In the genomic region with DNA sequence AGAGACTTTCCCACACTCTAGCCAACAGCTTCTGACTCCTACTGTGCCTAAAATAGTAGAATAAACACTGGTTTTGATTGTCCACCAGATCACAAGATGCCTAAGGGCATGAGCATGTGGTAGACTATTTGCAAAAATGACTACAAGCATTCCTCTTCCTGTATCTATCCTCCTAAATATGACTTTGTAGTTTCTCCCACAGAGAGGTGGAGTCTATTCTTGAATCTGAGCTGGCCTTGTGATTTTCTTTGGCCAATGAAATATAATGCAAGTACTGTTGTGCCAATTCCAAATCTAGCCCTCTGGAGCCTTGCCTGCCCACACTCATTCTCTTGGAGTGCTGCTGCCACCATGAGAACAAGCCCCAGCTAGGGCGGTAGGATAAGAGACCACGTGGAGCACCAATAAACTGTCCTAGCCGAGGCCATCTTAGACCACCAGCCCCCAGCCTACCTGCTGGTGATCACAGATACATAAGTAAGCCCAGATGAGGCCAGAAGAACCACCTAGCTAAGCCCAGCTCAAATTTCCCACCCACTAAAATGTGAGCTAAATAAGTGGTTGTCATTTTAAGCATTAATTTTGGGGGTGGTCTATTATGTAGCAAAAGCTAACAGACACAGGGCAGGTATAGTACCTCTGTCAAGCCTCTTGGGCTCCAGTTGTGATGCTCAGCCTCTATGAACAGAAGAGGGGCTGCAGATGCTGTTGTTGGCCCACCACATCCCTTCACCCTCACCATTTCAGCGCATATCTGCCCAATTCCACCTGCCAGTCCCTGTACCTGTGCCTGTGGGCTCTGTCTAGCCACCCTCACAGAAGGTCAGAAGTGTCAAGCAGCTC, we compare ENCODE assay signal across 12 cellular contexts. TPM values are rescaled to one million over a fixed set of nuclear protein-coding genes. Genes with fewer than 3 reads are reported as not detected.
DNase-seq lines count a peak whose midpoint lies in the region; ATAC-seq, FAIRE-seq and TF ChIP-seq lines count a peak whose summit lies in the region.
"Had no signal": no experiment of that assay in that cellular context is flagged by ENCODE, and none has a peak within 500 bp of the region (broad histone marks: within the 10 kb centered on the region; RNA-seq: fewer than 3 reads in every experiment).

No MANE protein-coding gene starts in this region.

- no peaks in the 10 kb centered on the region for H3K9me2 ChIP-seq in MM.1S (replicated peaks; ENCODE audit: insufficient read depth, low read length)

- H3K4me2 ChIP-seq in MM.1S (ENCODE audit: low read depth, low read length), result no peak overlapping the region

- H3K9ac ChIP-seq in MM.1S (ENCODE audit: low read length), result no peak overlapping the region

- no peak for ATAC-seq in stimulated activated effector memory CD8-positive, alpha-beta T cell treated with anti-CD3 and anti-CD28 coated beads, Interleukin-12 subunit alpha, Interleukin-12 subunit beta, amount 100 ng/mL, for 72 hours

- peaks cover 59% of the 10 kb centered on the region for H3K4me1 Mint-ChIP-seq in stimulated activated effector memory CD8-positive, alpha-beta T cell treated with anti-CD3 and anti-CD28 coated beads, Interleukin-12 subunit alpha, Interleukin-12 subunit beta, amount 100 ng/mL, for 72 hours

- H3K79me2 ChIP-seq in MM.1S (ENCODE audit: low read length), result no peaks in the 10 kb centered on the region

- H3K4me1 ChIP-seq in SJSA1 (replicated peaks) (peaks cover 30% of the 10 kb centered on the region), MM.1S (ENCODE audit: low read length) (no peaks in the 10 kb centered on the region)

- no peaks in the 10 kb centered on the region for H3K36me3 ChIP-seq in SJSA1
- H3K36me3 ChIP-seq in MM.1S (replicated peaks; ENCODE audit: insufficient read depth, low read length), result no peaks in the 10 kb centered on the region
- H3K36me3 ChIP-seq: spleen had no signal

- no peak overlapping the region for H2AFZ ChIP-seq in MM.1S (ENCODE audit: low read length)

- TF ChIP-seq CTCF in MM.1S (IDR thresholded peaks at IDR 0.05; ENCODE audit: low read length), result no peak

- DNase-seq in GM03348 (ENCODE audit: low spot score), result peak; percentile 56
- DNase-seq in SJSA1 (ENCODE audit: low read depth in 1 of 2, low spot score in 2 of 2), result peak in 1 of 2 experiments; percentile 53
- peak; percentile 80 for DNase-seq in fibroblast of gingiva (ENCODE audit: low read depth)
- DNase-seq in stimulated activated effector memory CD8-positive, alpha-beta T cell treated with anti-CD3 and anti-CD28 coated beads, Interleukin-12 subunit alpha, Interleukin-12 subunit beta, amount 100 ng/mL, for 72 hours (ENCODE audit: low spot score in 2 of 2), result no peak
- no peak for DNase-seq in MM.1S
- no peak for DNase-seq in SHP77 (lab: John Stamatoyannopoulos, UW)
- DNase-seq in C1 segment of cervical spinal cord (lab: John Stamatoyannopoulos, UW), result no peak
- no peak for DNase-seq in frontal cortex (ENCODE audit: low spot score in 2 of 2)
- DNase-seq: dermis blood vessel endothelial cell; stimulated activated naive CD4-positive, alpha-beta T cell treated with Interleukin-2 at 50 U/mL for 16 hours had no signal

- H3K9me3 Mint-ChIP-seq in stimulated activated effector memory CD8-positive, alpha-beta T cell treated with anti-CD3 and anti-CD28 coated beads, Interleukin-12 subunit alpha, Interleukin-12 subunit beta, amount 100 ng/mL, for 72 hours, result peaks cover 7% of the 10 kb centered on the region

- H3K27me3 ChIP-seq in SJSA1 (replicated peaks) (no peaks in the 10 kb centered on the region), MM.1S (replicated peaks; ENCODE audit: insufficient read depth, low read length) (no peaks in the 10 kb centered on the region)
- H3K27me3 ChIP-seq: spleen had no signal

- no peak overlapping the region for H3K4me3 ChIP-seq in SJSA1
- H3K4me3 ChIP-seq in MM.1S (ENCODE audit: low read length), result no peak overlapping the region
- H3K4me3 ChIP-seq: spleen had no signal

- peak overlapping the region; percentile 58 for H3K27ac ChIP-seq in SJSA1
- no peak overlapping the region for H3K27ac ChIP-seq in MM.1S (ENCODE audit: low read length)

- H3K36me3 Mint-ChIP-seq in stimulated activated effector memory CD8-positive, alpha-beta T cell treated with anti-CD3 and anti-CD28 coated beads, Interleukin-12 subunit alpha, Interleukin-12 subunit beta, amount 100 ng/mL, for 72 hours, result no peaks in the 10 kb centered on the region

- H3K9me3 ChIP-seq in SJSA1 (replicated peaks) (0 out of 2 replicates have a peak, but pooled peaks cover 5% of the 10 kb centered on the region), MM.1S (replicated peaks; ENCODE audit: insufficient read depth, low read length) (no peaks in the 10 kb centered on the region)

- no peaks in the 10 kb centered on the region for H4K20me1 ChIP-seq in MM.1S (ENCODE audit: insufficient read depth, low read length)

- H3K27ac Mint-ChIP-seq in stimulated activated effector memory CD8-positive, alpha-beta T cell treated with anti-CD3 and anti-CD28 coated beads, Interleukin-12 subunit alpha, Interleukin-12 subunit beta, amount 100 ng/mL, for 72 hours, result peak overlapping the region; percentile 60

- no peak for FAIRE-seq in frontal cortex (lab: Jason Lieb, UNC)
- FAIRE-seq: TTC549 had no signal

- no peak overlapping the region for H3K4me3 Mint-ChIP-seq in stimulated activated effector memory CD8-positive, alpha-beta T cell treated with anti-CD3 and anti-CD28 coated beads, Interleukin-12 subunit alpha, Interleukin-12 subunit beta, amount 100 ng/mL, for 72 hours

- H3F3A ChIP-seq in MM.1S (ENCODE audit: insufficient read depth, low read length), result no peaks in the 10 kb centered on the region

RNA-seq across cellular contexts. Expression of a gene that starts 17.9 kb away (rescaled TPM):
- 11.0 and 22.0 TPM in 2 replicates for total RNA-seq in SJSA1 (2014; rRNA removed; shearing (Covaris generic))
- total RNA-seq in frontal cortex, result 4.1 TPM

Comparison
In these comparisons a context has a peak if more than half of its experiments do, and no peak if none do; other contexts are left out.
1. DNase-seq: peak in GM03348 (single experiment) and fibroblast of gingiva (single experiment); none in stimulated activated effector memory CD8-positive, alpha-beta T cell treated with anti-CD3 and anti-CD28 coated beads, Interleukin-12 subunit alpha, Interleukin-12 subunit beta, amount 100 ng/mL, for 72 hours (0 of 2), MM.1S (single experiment), SHP77 (0 of 2), C1 segment of cervical spinal cord (0 of 14) and frontal cortex (0 of 2).